8 cellular contexts compared by ENCODE assay signal in genomic region chr19:47239610-47240296, GRCh38. TPM values are rescaled to one million over a fixed set of nuclear protein-coding genes. Genes with fewer than 3 reads are reported as not detected.
DNase-seq lines count a peak whose midpoint lies in the region; ATAC-seq and TF ChIP-seq lines count a peak whose summit lies in the region.

No MANE protein-coding gene starts in this region.

- CTCF ChIA-PET in activated naive CD4-positive, alpha-beta T cell treated with anti-CD3 and anti-CD28 coated beads for 36 hours (lab: Charles Lee): interaction anchor here (0.6 to 1.7 kb wide), 3 partner anchors 28 to 90 kb away, joined by 3 to 6 read pairs (median 4); no protein-coding TSS in a partner anchor

- no peaks in the 10 kb centered on the region; the same call in 1 of the 2 replicates for H3K27me3 ChIP-seq in GM06990 (replicated peaks; ENCODE audit: control insufficient read depth, insufficient read depth, low read length)

- no peaks in the 10 kb centered on the region for H3K9me3 Mint-ChIP-seq in activated naive CD4-positive, alpha-beta T cell treated with anti-CD3 and anti-CD28 coated beads for 36 hours
- H3K9me3 Mint-ChIP-seq in glutamatergic neuron (ENCODE audit: unreplicated experiment): peaks cover 13% of the 10 kb centered on the region
- no peaks in the 10 kb centered on the region for H3K9me3 Mint-ChIP-seq in progenitor cell of endocrine pancreas (ENCODE audit: low read depth)

- H3K36me3 ChIP-seq in GM06990 (ENCODE audit: control insufficient read depth, insufficient read depth, low read length): no peaks in the 10 kb centered on the region

- TF ChIP-seq CTCF in GM06990 (IDR thresholded peaks at IDR 0.05; ENCODE audit: insufficient read depth, low read length, poor library complexity, severe bottlenecking) (no peak), glutamatergic neuron (IDR thresholded peaks at IDR 0.05; ENCODE audit: partially characterized antibody, unreplicated experiment) (no peak), progenitor cell of endocrine pancreas (IDR thresholded peaks at IDR 0.05; ENCODE audit: unreplicated experiment) (no peak)

- H3K4me3 Mint-ChIP-seq in activated naive CD4-positive, alpha-beta T cell treated with anti-CD3 and anti-CD28 coated beads for 36 hours: peak overlapping the region; percentile 26
- H3K4me3 Mint-ChIP-seq in glutamatergic neuron (ENCODE audit: unreplicated experiment) (peak overlapping the region; percentile 71), progenitor cell of endocrine pancreas (ENCODE audit: low read depth) (peak overlapping the region; percentile 21)

- H3K27ac Mint-ChIP-seq in activated naive CD4-positive, alpha-beta T cell treated with anti-CD3 and anti-CD28 coated beads for 36 hours: no peak overlapping the region
- H3K27ac Mint-ChIP-seq in glutamatergic neuron (ENCODE audit: unreplicated experiment) (no peak overlapping the region), progenitor cell of endocrine pancreas (peak overlapping the region; percentile 46)

- peaks cover 29% of the 10 kb centered on the region for H3K4me1 Mint-ChIP-seq in activated naive CD4-positive, alpha-beta T cell treated with anti-CD3 and anti-CD28 coated beads for 36 hours (ENCODE audit: low read depth)
- peaks cover 12% of the 10 kb centered on the region for H3K4me1 Mint-ChIP-seq in glutamatergic neuron (ENCODE audit: low read depth, unreplicated experiment)
- peaks cover 9% of the 10 kb centered on the region for H3K4me1 Mint-ChIP-seq in progenitor cell of endocrine pancreas (ENCODE audit: low read depth)

- no peak for ATAC-seq in HG02642 (IDR thresholded peaks at IDR 0.05; ENCODE audit: poor library complexity, unreplicated experiment)
- no peak for ATAC-seq in GM19328 (IDR thresholded peaks at IDR 0.05; ENCODE audit: unreplicated experiment)
- no peak for ATAC-seq in GM21526 (IDR thresholded peaks at IDR 0.05; ENCODE audit: low FRiP score, unreplicated experiment)

- DNase-seq in GM06990 (ENCODE audit: extremely low read depth, insufficient read length) (peak; percentile 60), NCI-H446 (lab: John Stamatoyannopoulos, UW) (peak; percentile 62 to 77), glutamatergic neuron (peak; percentile 80), progenitor cell of endocrine pancreas (ENCODE audit: low spot score, unreplicated experiment) (peak; percentile 34)
- DNase-seq in activated naive CD4-positive, alpha-beta T cell treated with anti-CD3 and anti-CD28 coated beads for 36 hours: peak; percentile 59

- intact Hi-C loops in activated naive CD4-positive, alpha-beta T cell treated with anti-CD3 and anti-CD28 coated beads for 36 hours (cut with micrococcal nuclease): no loop called here

- peaks cover 4% of the 10 kb centered on the region for H3K36me3 Mint-ChIP-seq in activated naive CD4-positive, alpha-beta T cell treated with anti-CD3 and anti-CD28 coated beads for 36 hours (ENCODE audit: low read depth)
- peaks cover 4% of the 10 kb centered on the region for H3K36me3 Mint-ChIP-seq in glutamatergic neuron (ENCODE audit: unreplicated experiment)
- no peaks in the 10 kb centered on the region for H3K36me3 Mint-ChIP-seq in progenitor cell of endocrine pancreas (ENCODE audit: insufficient read depth)

- no peaks in the 10 kb centered on the region for H3K27me3 Mint-ChIP-seq in activated naive CD4-positive, alpha-beta T cell treated with anti-CD3 and anti-CD28 coated beads for 36 hours (ENCODE audit: low read depth)
- H3K27me3 Mint-ChIP-seq in glutamatergic neuron (ENCODE audit: unreplicated experiment) (peaks cover 12% of the 10 kb centered on the region), progenitor cell of endocrine pancreas (peaks cover 16% of the 10 kb centered on the region)

- H3K4me3 ChIP-seq in GM06990 (replicated peaks; ENCODE audit: low read depth, low read length): peak overlapping the region; percentile 5

RNA-seq across cellular contexts. Expression of gene BBC3, which starts 8.8 kb away (rescaled TPM):
- 10 to 100 TPM; 55.9 to 59.5 TPM for total RNA-seq in activated naive CD4-positive, alpha-beta T cell treated with anti-CD3 and anti-CD28 coated beads for 36 hours
- total RNA-seq in glutamatergic neuron (ENCODE audit: unreplicated experiment) (37.0 TPM), progenitor cell of endocrine pancreas (18.3 and 23.5 TPM in 2 replicates)

RNA-seq across cellular contexts. Expression of gene CCDC9, which starts 16.6 kb away (rescaled TPM):
- 10 to 100 TPM; 43.6 to 47.7 TPM for total RNA-seq in activated naive CD4-positive, alpha-beta T cell treated with anti-CD3 and anti-CD28 coated beads for 36 hours
- total RNA-seq in glutamatergic neuron (ENCODE audit: unreplicated experiment) (16.8 TPM), progenitor cell of endocrine pancreas (34.4 and 36.1 TPM in 2 replicates)

RNA-seq across cellular contexts. Expression of gene INAFM1, which starts 34.9 kb away (rescaled TPM):
- total RNA-seq in activated naive CD4-positive, alpha-beta T cell treated with anti-CD3 and anti-CD28 coated beads for 36 hours: 10 to 100 TPM; 18.7 to 19.9 TPM
- 65.0 TPM for total RNA-seq in glutamatergic neuron (ENCODE audit: unreplicated experiment)
- total RNA-seq in progenitor cell of endocrine pancreas: 9.1 and 11.8 TPM in 2 replicates

Comparison
In these comparisons a context has a peak if more than half of its experiments do, and no peak if none do; other contexts are left out.
1. H3K4me3 Mint-ChIP-seq: peak in every context shown above with its lines; median percentile 71 in glutamatergic neuron; 26 in activated naive CD4-positive, alpha-beta T cell treated with anti-CD3 and anti-CD28 coated beads for 36 hours; 21 in progenitor cell of endocrine pancreas.